ENCODE assay signal across 1 cellular context in genomic region chr15:63094495-63094931, GRCh38.
TF ChIP-seq lines count a peak whose summit lies in the region.

No MANE protein-coding gene starts in this region.

TF ChIP-seq in GM23338, 12 proteins besides CTCF, POLR2A, EP300 and RAD21 (continued from another document):
- TF ChIP-seq CREB1 (CRISPR knock-in tag; IDR thresholded peaks at IDR 0.05; ENCODE audit: low read depth) (no peak), ETS1 (IDR thresholded peaks at IDR 0.05) (no peak), ZNF331 (CRISPR knock-in tag; IDR thresholded peaks at IDR 0.05; ENCODE audit: low read depth) (no peak), EZH2 (IDR thresholded peaks at IDR 0.05; ENCODE audit: low read depth, unreplicated experiment) (no peak), NANOG (IDR thresholded peaks at IDR 0.05; ENCODE audit: borderline replicate concordance) (no peak), STAT1 (IDR thresholded peaks at IDR 0.05; ENCODE audit: unreplicated experiment) (no peak)
- TF ChIP-seq, protein P1, sequence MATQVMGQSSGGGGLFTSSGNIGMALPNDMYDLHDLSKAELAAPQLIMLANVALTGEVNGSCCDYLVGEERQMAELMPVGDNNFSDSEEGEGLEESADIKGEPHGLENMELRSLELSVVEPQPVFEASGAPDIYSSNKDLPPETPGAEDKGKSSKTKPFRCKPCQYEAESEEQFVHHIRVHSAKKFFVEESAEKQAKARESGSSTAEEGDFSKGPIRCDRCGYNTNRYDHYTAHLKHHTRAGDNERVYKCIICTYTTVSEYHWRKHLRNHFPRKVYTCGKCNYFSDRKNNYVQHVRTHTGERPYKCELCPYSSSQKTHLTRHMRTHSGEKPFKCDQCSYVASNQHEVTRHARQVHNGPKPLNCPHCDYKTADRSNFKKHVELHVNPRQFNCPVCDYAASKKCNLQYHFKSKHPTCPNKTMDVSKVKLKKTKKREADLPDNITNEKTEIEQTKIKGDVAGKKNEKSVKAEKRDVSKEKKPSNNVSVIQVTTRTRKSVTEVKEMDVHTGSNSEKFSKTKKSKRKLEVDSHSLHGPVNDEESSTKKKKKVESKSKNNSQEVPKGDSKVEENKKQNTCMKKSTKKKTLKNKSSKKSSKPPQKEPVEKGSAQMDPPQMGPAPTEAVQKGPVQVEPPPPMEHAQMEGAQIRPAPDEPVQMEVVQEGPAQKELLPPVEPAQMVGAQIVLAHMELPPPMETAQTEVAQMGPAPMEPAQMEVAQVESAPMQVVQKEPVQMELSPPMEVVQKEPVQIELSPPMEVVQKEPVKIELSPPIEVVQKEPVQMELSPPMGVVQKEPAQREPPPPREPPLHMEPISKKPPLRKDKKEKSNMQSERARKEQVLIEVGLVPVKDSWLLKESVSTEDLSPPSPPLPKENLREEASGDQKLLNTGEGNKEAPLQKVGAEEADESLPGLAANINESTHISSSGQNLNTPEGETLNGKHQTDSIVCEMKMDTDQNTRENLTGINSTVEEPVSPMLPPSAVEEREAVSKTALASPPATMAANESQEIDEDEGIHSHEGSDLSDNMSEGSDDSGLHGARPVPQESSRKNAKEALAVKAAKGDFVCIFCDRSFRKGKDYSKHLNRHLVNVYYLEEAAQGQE (IDR thresholded peaks at IDR 0.05; ENCODE audit: unreplicated experiment): no peak
